ENCODE assay signal across 29 cellular contexts in genomic region chr22:31305194-31305593, GRCh38.
"Had no signal": no experiment of that assay in that cellular context is flagged by ENCODE, and none has a peak within 500 bp of the region (broad histone marks: within the 10 kb centered on the region; RNA-seq: fewer than 3 reads in every experiment).

No MANE protein-coding gene starts in this region.

- ATAC-seq: gastrocnemius medialis, heart left ventricle had no signal

- H3K4me3 ChIP-seq: cardiac muscle cell, colonic mucosa, gastrocnemius medialis, heart left ventricle had no signal

- H3K27ac ChIP-seq: brain microvascular endothelial cell, cardiac muscle cell, colonic mucosa, gastrocnemius medialis, heart left ventricle had no signal

- H3K4me1 ChIP-seq: gastrocnemius medialis had no signal

- H3K9me3 ChIP-seq: colonic mucosa, gastrocnemius medialis, heart left ventricle had no signal

- DNase-seq: activated CD4-positive, alpha-beta memory T cell treated with anti-CD3 and anti-CD28 coated beads, Interleukin-2, amount 10 ng/mL, durations not matched to agents 7 days and 5 days; activated CD4-positive, alpha-beta T cell treated with anti-CD3 and anti-CD28 coated beads for 1 hour; activated CD4-positive, alpha-beta T cell treated with anti-CD3 and anti-CD28 coated beads for 4 hours; activated CD4-positive, alpha-beta T cell treated with anti-CD3 and anti-CD28 coated beads, Interleukin-2, amount 10 ng/mL, durations not matched to agents 7 days and 5 days; activated CD4-positive, alpha-beta T cell treated with anti-CD3 and anti-CD28 coated beads, Interleukin-2, amount 50 U/mL, for 4 hours; activated CD4-positive, CD25-positive, alpha-beta regulatory T cell; activated CD8-positive, alpha-beta memory T cell treated with anti-CD3 and anti-CD28 coated beads, Interleukin-2, amount 50 U/mL, for 48 hours; activated gamma-delta T cell; activated naive CD4-positive, alpha-beta T cell treated with anti-CD3 and anti-CD28 coated beads, Interleukin-2, amount 50 U/mL, for 16 hours; activated naive CD4-positive, alpha-beta T cell treated with Interleukin-2 at 50 U/mL for 16 hours; activated T-cell treated with anti-CD3 and anti-CD28 coated beads for 4 hours; activated T-cell treated with anti-CD3 and anti-CD28 coated beads, Interleukin-2, amount 50 U/mL, for 24 hours; activated T-cell treated with anti-CD3 and anti-CD28 coated beads, Interleukin-2, amount 50 U/mL, for 72 hours; amniotic stem cell; anterior cingulate cortex; brain microvascular endothelial cell; central memory CD4-positive, alpha-beta T cell; cerebellar nuclear complex; colonic mucosa; effector CD8-positive, alpha-beta T cell; erythroblast; foreskin fibroblast; gastrocnemius medialis; glutamatergic neuron; heart left ventricle; T-helper 1 cell; T-helper 2 cell had no signal

- H3K27me3 ChIP-seq: cardiac muscle cell, colonic mucosa, gastrocnemius medialis, heart left ventricle had no signal

- H3K27ac Mint-ChIP-seq: activated CD4-positive, alpha-beta memory T cell treated with anti-CD3 and anti-CD28 coated beads, Interleukin-2, amount 10 ng/mL, durations not matched to agents 7 days and 5 days; activated CD4-positive, alpha-beta T cell treated with anti-CD3 and anti-CD28 coated beads, Interleukin-2, amount 10 ng/mL, durations not matched to agents 7 days and 5 days; activated T-cell treated with anti-CD3 and anti-CD28 coated beads, Interleukin-2, amount 50 U/mL, for 24 hours had no signal

- H3K4me3 Mint-ChIP-seq: activated CD4-positive, alpha-beta memory T cell treated with anti-CD3 and anti-CD28 coated beads, Interleukin-2, amount 10 ng/mL, durations not matched to agents 7 days and 5 days; activated CD4-positive, alpha-beta T cell treated with anti-CD3 and anti-CD28 coated beads, Interleukin-2, amount 10 ng/mL, durations not matched to agents 7 days and 5 days; activated naive CD8-positive, alpha-beta T cell; activated T-cell treated with anti-CD3 and anti-CD28 coated beads, Interleukin-2, amount 50 U/mL, for 24 hours; activated T-cell treated with anti-CD3 and anti-CD28 coated beads, Interleukin-2, amount 50 U/mL, for 72 hours had no signal

- H3K27me3 Mint-ChIP-seq: activated CD4-positive, alpha-beta memory T cell treated with anti-CD3 and anti-CD28 coated beads, Interleukin-2, amount 10 ng/mL, durations not matched to agents 7 days and 5 days; activated CD4-positive, alpha-beta T cell treated with anti-CD3 and anti-CD28 coated beads, Interleukin-2, amount 10 ng/mL, durations not matched to agents 7 days and 5 days; activated naive CD8-positive, alpha-beta T cell; activated T-cell treated with anti-CD3 and anti-CD28 coated beads, Interleukin-2, amount 50 U/mL, for 24 hours had no signal
